Comparison of ENCODE assay signal across 19 cellular contexts in the genomic region with DNA sequence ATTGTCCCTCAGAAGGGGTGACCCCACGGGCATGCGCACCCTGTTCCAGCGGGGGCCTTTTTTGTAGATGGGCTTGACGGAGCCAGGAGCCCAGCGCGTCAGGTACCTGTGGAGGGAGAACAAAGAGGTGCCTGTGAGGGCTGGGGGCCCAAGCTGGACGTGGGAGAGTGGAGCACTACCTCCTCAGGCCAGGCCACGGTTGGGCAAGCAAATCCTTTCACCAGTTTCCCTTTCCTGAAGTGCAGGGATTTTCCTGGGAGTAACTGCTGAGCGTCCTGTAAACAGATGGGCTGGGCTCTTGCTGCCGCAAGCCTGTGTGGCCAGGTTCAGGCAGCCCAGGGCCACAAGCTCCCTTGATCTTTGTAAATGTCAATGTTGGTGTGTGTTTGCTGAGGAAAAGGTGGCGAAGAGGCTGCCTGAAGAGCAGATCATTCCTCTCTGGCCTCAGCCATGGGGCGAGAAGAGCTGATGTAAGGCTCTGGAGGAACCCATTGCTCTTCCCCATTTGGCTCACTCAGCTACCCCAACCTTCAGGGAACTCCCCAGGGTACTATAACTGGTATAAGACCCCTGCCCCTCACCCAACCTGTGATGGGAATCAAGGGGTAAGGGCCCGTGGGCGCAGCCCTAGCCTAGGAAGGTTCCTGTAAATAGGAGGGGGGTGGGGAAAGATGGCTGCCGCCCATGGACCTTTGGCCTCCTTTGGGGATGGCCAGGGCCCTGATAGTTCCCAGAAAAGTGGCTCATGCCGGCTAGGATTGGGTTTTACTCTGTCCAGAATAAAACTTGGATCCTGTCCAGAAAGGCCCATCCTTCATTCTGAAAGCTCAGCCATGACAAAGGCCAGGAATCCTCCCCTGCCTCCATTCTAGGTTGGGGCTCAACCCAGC. TPM values are rescaled to one million over a fixed set of nuclear protein-coding genes. Genes with fewer than 3 reads are reported as not detected.
DNase-seq lines count a peak whose midpoint lies in the region; ATAC-seq, FAIRE-seq and TF ChIP-seq lines count a peak whose summit lies in the region.
"Had no signal": no experiment of that assay in that cellular context is flagged by ENCODE, and none has a peak within 500 bp of the region (broad histone marks: within the 10 kb centered on the region; RNA-seq: fewer than 3 reads in every experiment).

No MANE protein-coding gene starts in this region.

- TF ChIP-seq RAD21 in K562 (CRISPR knock-in tag; conservative IDR thresholded peaks at IDR 0.05 in 1 of 2, IDR thresholded peaks at IDR 0.05 in 1 of 2), result no peak

- no TSS peak for BruUV-seq in K562 (replicated peaks; lab: Mats Ljungman, UMichigan)
- no TSS peak for BruUV-seq in A673 (replicated peaks; lab: Mats Ljungman, UMichigan)

- peaks cover 39 to 40% of the 10 kb centered on the region in 2 experiments for H3K4me1 ChIP-seq in K562 (replicated peaks in 1 of 2; ENCODE audit: control insufficient read depth in 2 of 2, insufficient read depth in 2 of 2, low read length in 2 of 2)
- peaks cover 11 to 73% (median 26%) of the 10 kb centered on the region in 6 donors for H3K4me1 ChIP-seq in spleen
- H3K4me1 ChIP-seq in A673 (ENCODE audit: insufficient read depth, low read length, poor library complexity, severe bottlenecking), result peaks cover 14% of the 10 kb centered on the region
- H3K4me1 ChIP-seq: HAP-1 had no signal

- no peak overlapping the region for H3K9ac ChIP-seq in K562 (ENCODE audit: insufficient read depth in 1 of 2, low read depth in 2 of 2, low read length in 2 of 2)

- no peaks in the 10 kb centered on the region for H3K79me2 ChIP-seq in K562 (ENCODE audit: control insufficient read depth, insufficient read depth, low read length)

- ATAC-seq in activated B cell treated with CpG ODN at 0.5 μM for 24 hours (ENCODE audit: low read depth), result no peak
- no peak for ATAC-seq in K562
- ATAC-seq in GM18909 (IDR thresholded peaks at IDR 0.05; ENCODE audit: poor library complexity, unreplicated experiment), result no peak
- no peak for ATAC-seq in activated CD8-positive, alpha-beta memory T cell treated with anti-CD3 and anti-CD28 coated beads, Interleukin-2, amount 10 ng/mL, durations not matched to agents 7 days and 5 days
- ATAC-seq: stimulated activated naive CD8-positive, alpha-beta T cell treated with anti-CD3 and anti-CD28 coated beads, Interleukin-15, amount 100 ng/mL, for 72 hours had no signal

- intact Hi-C loops in activated B cell treated with CpG ODN at 0.5 μM for 24 hours (cut with micrococcal nuclease), result no loop called here
- intact Hi-C loops in K562 (cut with micrococcal nuclease), result no loop called here
- intact Hi-C loops in spleen (cut with DNase I; ENCODE audit: low total_unique reads), result no loop called here
- intact Hi-C loops in A673 (cut with micrococcal nuclease; ENCODE audit: unreplicated experiment), result no loop called here

- POLR2A ChIA-PET in activated B cell treated with CpG ODN at 0.5 μM for 24 hours (lab: Charles Lee) (interaction anchor here (0.7 to 1.3 kb wide), 2 partner anchors 24 to 98 kb away, joined by 3 to 4 read pairs; a partner anchor contains a TSS), K562 (lab: Yijun Ruan, JAX) (interaction anchor here (0.5 to 4.5 kb wide), 16 partner anchors 8 to 458 kb away, joined by 3 to 27 read pairs (median 4); a partner anchor contains a TSS), A673 (lab: Charles Lee; ENCODE audit: low non-redundant PET) (no interaction called here)

- no peaks in the 10 kb centered on the region; the same call in 1 of the 2 replicates for H4K20me1 ChIP-seq in K562 (replicated peaks; ENCODE audit: control insufficient read depth, insufficient read depth, low read length)

- H2AFZ ChIP-seq in K562 (ENCODE audit: low read depth, low read length), result no peak overlapping the region

- DNase-seq in activated B cell treated with CpG ODN at 0.5 μM for 24 hours, result no peak
- no peak for DNase-seq in K562 (ENCODE audit: extremely low read depth in 1 of 4, low spot score in 3 of 4)
- DNase-seq in mesothelial cell of epicardium (ENCODE audit: low spot score in 2 of 2, unreplicated experiment in 2 of 2), result no peak
- DNase-seq in spleen, result no peak
- no peak for DNase-seq in A673 (ENCODE audit: low spot score)
- DNase-seq in activated CD8-positive, alpha-beta memory T cell treated with anti-CD3 and anti-CD28 coated beads, Interleukin-2, amount 10 ng/mL, durations not matched to agents 7 days and 5 days, result no peak
- DNase-seq: Calu3; central memory CD4-positive, alpha-beta T cell; esophagus squamous epithelium; mammary epithelial cell; NCI-H524 treated with DMSO at 0.1 percent for 48 hours; SHP77; stimulated activated naive CD8-positive, alpha-beta T cell treated with anti-CD3 and anti-CD28 coated beads, Interleukin-15, amount 100 ng/mL, for 72 hours; T-helper 1 cell had no signal

- H3K9me3 ChIP-seq in K562 (replicated peaks; ENCODE audit: control insufficient read depth, insufficient read depth, low read depth, low read length), result no peaks in the 10 kb centered on the region
- no peaks in the 10 kb centered on the region for H3K9me3 ChIP-seq in spleen
- H3K9me3 ChIP-seq in A673 (ENCODE audit: low read depth, low read length, poor library complexity, severe bottlenecking), result no peaks in the 10 kb centered on the region
- H3K9me3 ChIP-seq: esophagus squamous epithelium, HAP-1, vagina had no signal

- H3K36me3 ChIP-seq in K562 (ENCODE audit: control insufficient read depth, insufficient read depth, low read length) (peaks cover 67% of the 10 kb centered on the region), spleen (peaks cover 5 to 82% (median 66%) of the 10 kb centered on the region in 6 donors), A673 (ENCODE audit: insufficient read depth, low read length, poor library complexity, severe bottlenecking) (peaks cover 50% of the 10 kb centered on the region)

- CTCF ChIA-PET in activated B cell treated with CpG ODN at 0.5 μM for 24 hours (lab: Charles Lee), result no interaction called here
- CTCF ChIA-PET in K562 (lab: Yijun Ruan, JAX; ENCODE audit: low intra/inter-chr PET ratio), result no interaction called here
- CTCF ChIA-PET in A673 (lab: Charles Lee), result no interaction called here
- CTCF ChIA-PET in activated CD8-positive, alpha-beta memory T cell treated with anti-CD3 and anti-CD28 coated beads, Interleukin-2, amount 10 ng/mL, durations not matched to agents 7 days and 5 days (lab: Charles Lee), result interaction anchor here (0.9 kb wide), 1 partner anchor 407 kb away, joined by 4 read pairs; no protein-coding TSS in a partner anchor

- H3K4me1 Mint-ChIP-seq in activated B cell treated with CpG ODN at 0.5 μM for 24 hours (peaks cover 15% of the 10 kb centered on the region), mesothelial cell of epicardium (peaks cover 64% of the 10 kb centered on the region)
- peaks cover 33% of the 10 kb centered on the region for H3K4me1 Mint-ChIP-seq in activated CD8-positive, alpha-beta memory T cell treated with anti-CD3 and anti-CD28 coated beads, Interleukin-2, amount 10 ng/mL, durations not matched to agents 7 days and 5 days

- H3K4me3 ChIP-seq in K562 (no peak overlapping the region), spleen (no peak overlapping the region), A673 (ENCODE audit: low read depth, low read length, poor library complexity, severe bottlenecking) (no peak overlapping the region)
- H3K4me3 ChIP-seq: esophagus squamous epithelium, HAP-1, vagina had no signal

- H3K36me3 Mint-ChIP-seq in activated B cell treated with CpG ODN at 0.5 μM for 24 hours (ENCODE audit: low read depth), result peaks cover 68% of the 10 kb centered on the region
- H3K36me3 Mint-ChIP-seq in mesothelial cell of epicardium, result peaks cover 19% of the 10 kb centered on the region
- H3K36me3 Mint-ChIP-seq in activated CD8-positive, alpha-beta memory T cell treated with anti-CD3 and anti-CD28 coated beads, Interleukin-2, amount 10 ng/mL, durations not matched to agents 7 days and 5 days, result peaks cover 10% of the 10 kb centered on the region

- H3K4me2 ChIP-seq in K562 (ENCODE audit: insufficient read depth, low read length), result no peak overlapping the region

- WGBS in K562 (ENCODE audit: insufficient coverage, low coverage, missing lambda C conversion rate), result 84% methylated on average over 16 of the region's 16 CpGs
- 79 to 89% (median 88%) methylated on average over 15 to 16 of the region's 16 CpGs for WGBS in spleen, 5 donors

- no peaks in the 10 kb centered on the region for H3K27me3 ChIP-seq in K562 (ENCODE audit: control insufficient read depth in 2 of 2, insufficient read depth in 2 of 2, low read length in 2 of 2)
- H3K27me3 ChIP-seq in spleen (replicated peaks in 1 of 7), result no peaks in the 10 kb centered on the region
- H3K27me3 ChIP-seq in A673 (replicated peaks; ENCODE audit: insufficient read depth, low read depth, low read length, poor library complexity), result no peaks in the 10 kb centered on the region
- H3K27me3 ChIP-seq: esophagus squamous epithelium, vagina had no signal

- in situ Hi-C loops in K562 (cut with MboI), result no loop called here

- H3K9me1 ChIP-seq in K562 (ENCODE audit: control insufficient read depth, insufficient read depth, low read length), result peaks cover 12% of the 10 kb centered on the region

- no peaks in the 10 kb centered on the region for H3K27me3 Mint-ChIP-seq in activated B cell treated with CpG ODN at 0.5 μM for 24 hours
- H3K27me3 Mint-ChIP-seq in mesothelial cell of epicardium (ENCODE audit: low read depth), result no peaks in the 10 kb centered on the region
- H3K27me3 Mint-ChIP-seq in activated CD8-positive, alpha-beta memory T cell treated with anti-CD3 and anti-CD28 coated beads, Interleukin-2, amount 10 ng/mL, durations not matched to agents 7 days and 5 days, result no peaks in the 10 kb centered on the region
- H3K27me3 Mint-ChIP-seq: B cell; IgD-negative memory B cell; stimulated activated naive CD8-positive, alpha-beta T cell treated with anti-CD3 and anti-CD28 coated beads, Interleukin-15, amount 100 ng/mL, for 72 hours had no signal

- H3K9me3 Mint-ChIP-seq in activated B cell treated with CpG ODN at 0.5 μM for 24 hours (no peaks in the 10 kb centered on the region), mesothelial cell of epicardium (no peaks in the 10 kb centered on the region)
- no peaks in the 10 kb centered on the region for H3K9me3 Mint-ChIP-seq in activated CD8-positive, alpha-beta memory T cell treated with anti-CD3 and anti-CD28 coated beads, Interleukin-2, amount 10 ng/mL, durations not matched to agents 7 days and 5 days (ENCODE audit: low read depth)
- H3K9me3 Mint-ChIP-seq: IgD-negative memory B cell; stimulated activated naive CD8-positive, alpha-beta T cell treated with anti-CD3 and anti-CD28 coated beads, Interleukin-15, amount 100 ng/mL, for 72 hours had no signal

- H3K27ac ChIP-seq in K562 (ENCODE audit: extremely low read depth, low read depth, low read length) (no peak overlapping the region), spleen (peak overlapping the region in 7 of 8 donors; percentile 41 to 71 (median 62)), A673 (ENCODE audit: low read depth, low read length, poor library complexity, severe bottlenecking) (no peak overlapping the region)
- H3K27ac ChIP-seq: vagina had no signal

- TF ChIP-seq CTCF in activated B cell treated with CpG ODN at 0.5 μM for 24 hours (IDR thresholded peaks at IDR 0.05) (no peak), K562 (IDR thresholded peaks at IDR 0.05 in 2 of 3, conservative IDR thresholded peaks at IDR 0.05 in 1 of 3; ENCODE audit: insufficient read depth in 2 of 3, low read depth in 1 of 3, low read length in 3 of 3) (no peak), mesothelial cell of epicardium (IDR thresholded peaks at IDR 0.05; ENCODE audit: unreplicated experiment) (no peak), spleen (IDR thresholded peaks at IDR 0.05 in 8 of 11, conservative IDR thresholded peaks at IDR 0.05 in 3 of 11) (no peak), A673 (conservative IDR thresholded peaks at IDR 0.05; ENCODE audit: low read depth, low read length) (no peak)

- TF ChIP-seq EP300 in K562 (IDR thresholded peaks at IDR 0.05; ENCODE audit: low read length), result no peak

- H3K27ac Mint-ChIP-seq in activated B cell treated with CpG ODN at 0.5 μM for 24 hours (peak overlapping the region; percentile 35), mesothelial cell of epicardium (peak overlapping the region; percentile 43)
- H3K27ac Mint-ChIP-seq in activated CD8-positive, alpha-beta memory T cell treated with anti-CD3 and anti-CD28 coated beads, Interleukin-2, amount 10 ng/mL, durations not matched to agents 7 days and 5 days, result no peak overlapping the region
- H3K27ac Mint-ChIP-seq: B cell had no signal

- TF ChIP-seq POLR2A in K562 (conservative IDR thresholded peaks at IDR 0.05) (no peak), spleen (IDR thresholded peaks at IDR 0.05) (no peak)

- H3K4me3 Mint-ChIP-seq in activated B cell treated with CpG ODN at 0.5 μM for 24 hours, result no peak overlapping the region
- no peak overlapping the region for H3K4me3 Mint-ChIP-seq in mesothelial cell of epicardium
- no peak overlapping the region for H3K4me3 Mint-ChIP-seq in activated CD8-positive, alpha-beta memory T cell treated with anti-CD3 and anti-CD28 coated beads, Interleukin-2, amount 10 ng/mL, durations not matched to agents 7 days and 5 days
- H3K4me3 Mint-ChIP-seq: B cell; IgD-negative memory B cell; stimulated activated naive CD8-positive, alpha-beta T cell treated with anti-CD3 and anti-CD28 coated beads, Interleukin-15, amount 100 ng/mL, for 72 hours had no signal

- no peak for FAIRE-seq in K562 (lab: Jason Lieb, UNC)

RNA-seq across cellular contexts. Expression of a gene that starts 15.5 kb away (rescaled TPM):
- 57.0 and 59.1 TPM in 2 replicates for total RNA-seq in activated B cell treated with CpG ODN at 0.5 μM for 24 hours
- total RNA-seq in K562 (2011; cell fraction: chromatin; rRNA removed; ENCODE audit: low replicate concordance), result 30.9 and 95.8 TPM in 2 replicates
- total RNA-seq in K562 (2011; cell fraction: nucleolus; rRNA removed), result 81.3 and 96.7 TPM in 2 replicates
- total RNA-seq in K562 (2011; cell fraction: nucleoplasm; rRNA removed), result 48.8 and 57.7 TPM in 2 replicates
- total RNA-seq in K562 (2014; rRNA removed), result 130 and 161 TPM in 2 replicates
- total RNA-seq in K562 (2014; rRNA removed; fragmentation: Illumina TruSeq; extraction: Trizol), result 63.9 and 87.5 TPM in 2 replicates
- total RNA-seq in K562 (2015; rRNA removed; fragmentation: Illumina TruSeq; extraction: Trizol), result 115 and 119 TPM in 2 replicates
- total RNA-seq in K562 (2021), result 102 and 104 TPM in 2 replicates
- 104 and 112 TPM in 2 replicates for polyA plus RNA-seq in K562 (2011; rRNA removed)
- 155 and 252 TPM in 2 replicates for polyA plus RNA-seq in K562 (2011; cell fraction: cytosol; rRNA removed)
- 54.3 and 56.2 TPM in 2 replicates for polyA plus RNA-seq in K562 (2011; cell fraction: nucleus; rRNA removed)
- polyA plus RNA-seq in K562 (2012), result 113 and 127 TPM in 2 replicates
- polyA plus RNA-seq in K562 (2014; fragmentation: Illumina TruSeq; extraction: Trizol), result 159 and 185 TPM in 2 replicates
- polyA plus RNA-seq in K562 (2014; fragmentation: Nextera tagmentation; extraction: Ambion mirVana), result 100 to 1,000 TPM; 204 to 243 TPM
- polyA plus RNA-seq in K562 (2014; rRNA removed), result 125 and 133 TPM in 2 replicates
- polyA minus RNA-seq in K562 (2011; rRNA and poly(A)+ RNA removed), result 78.1 and 100 TPM in 2 replicates
- polyA minus RNA-seq in K562 (2011; cell fraction: cytosol; rRNA and poly(A)+ RNA removed), result 41.0 and 52.2 TPM in 2 replicates
- 41.9 and 47.8 TPM in 2 replicates for polyA minus RNA-seq in K562 (2011; cell fraction: nucleus; rRNA and poly(A)+ RNA removed)
- 41.4 to 46.6 TPM (median 46.0 TPM) in 3 replicates for total RNA-seq in mesothelial cell of epicardium
- 10 to 100 TPM; 29.8 to 37.6 (median 30.9) TPM for total RNA-seq in spleen
- polyA plus RNA-seq in spleen, result 10 to 100 TPM; 28.0 to 48.6 (median 34.3) TPM
- 64.6 and 69.1 TPM in 2 replicates for total RNA-seq in A673 (2021)
- 10 to 100 TPM; 41.0 to 47.4 TPM for total RNA-seq in activated CD8-positive, alpha-beta memory T cell treated with anti-CD3 and anti-CD28 coated beads, Interleukin-2, amount 10 ng/mL, durations not matched to agents 7 days and 5 days

RNA-seq across cellular contexts. Expression of a gene that starts 27.2 kb away (rescaled TPM):
- total RNA-seq in activated B cell treated with CpG ODN at 0.5 μM for 24 hours (0.17 TPM in 1 of 2 replicates, not detected in the other), K562 (2014; rRNA removed) (0.05 TPM in 1 of 2 replicates, not detected in the other), K562 (2014; rRNA removed; fragmentation: Illumina TruSeq; extraction: Trizol) (not detected in 2 replicates), K562 (2015; rRNA removed; fragmentation: Illumina TruSeq; extraction: Trizol) (not detected in 2 replicates), K562 (2021) (not detected in 2 replicates), mesothelial cell of epicardium (0.80 to 0.88 TPM (median 0.82 TPM) in 3 replicates), spleen (under 1 TPM in 4 of 7 donors, not detected in 3; 0.18 to 0.63 (median 0.26) TPM), A673 (2021) (0.11 TPM in 2 replicates)
- 0.32 TPM in 1 of 2 replicates, not detected in the other for total RNA-seq in K562 (2011; cell fraction: chromatin; rRNA removed; ENCODE audit: low replicate concordance)
- total RNA-seq in K562 (2011; cell fraction: nucleolus; rRNA removed), result 0.17 TPM in 1 of 2 replicates, not detected in the other
- total RNA-seq in K562 (2011; cell fraction: nucleoplasm; rRNA removed), result 0.22 and 0.38 TPM in 2 replicates
- polyA plus RNA-seq in K562 (2011; rRNA removed) (0.04 TPM in 1 of 2 replicates, not detected in the other), K562 (2014; fragmentation: Illumina TruSeq; extraction: Trizol) (not detected in 2 replicates), K562 (2014; fragmentation: Nextera tagmentation; extraction: Ambion mirVana) (under 1 TPM; 0.39 to 0.60 TPM), K562 (2014; rRNA removed) (not detected in 2 replicates), spleen (under 1 TPM; 0.17 to 0.35 (median 0.20) TPM)
- not detected in 2 replicates for polyA plus RNA-seq in K562 (2011; cell fraction: cytosol; rRNA removed)
- 0.04 TPM in 1 of 2 replicates, not detected in the other for polyA plus RNA-seq in K562 (2011; cell fraction: nucleus; rRNA removed)
- polyA plus RNA-seq in K562 (2012), result 0.40 and 0.49 TPM in 2 replicates
- polyA minus RNA-seq in K562 (2011; rRNA and poly(A)+ RNA removed), result 0.11 and 0.15 TPM in 2 replicates
- polyA minus RNA-seq in K562 (2011; cell fraction: cytosol; rRNA and poly(A)+ RNA removed), result not detected in 2 replicates
- polyA minus RNA-seq in K562 (2011; cell fraction: nucleus; rRNA and poly(A)+ RNA removed), result 0.22 TPM in 1 of 2 replicates, not detected in the other
- total RNA-seq in activated CD8-positive, alpha-beta memory T cell treated with anti-CD3 and anti-CD28 coated beads, Interleukin-2, amount 10 ng/mL, durations not matched to agents 7 days and 5 days, result not detected
- total RNA-seq: B cell had no signal
- polyA plus RNA-seq: mammary epithelial cell had no signal

RNA-seq across cellular contexts. Expression of a gene that starts 36.4 kb away (rescaled TPM):
- total RNA-seq in activated B cell treated with CpG ODN at 0.5 μM for 24 hours (40.1 and 40.5 TPM in 2 replicates), K562 (2014; rRNA removed) (69.7 and 78.1 TPM in 2 replicates), K562 (2014; rRNA removed; fragmentation: Illumina TruSeq; extraction: Trizol) (73.8 and 76.7 TPM in 2 replicates), K562 (2015; rRNA removed; fragmentation: Illumina TruSeq; extraction: Trizol) (73.2 and 75.1 TPM in 2 replicates), K562 (2021) (71.5 and 77.4 TPM in 2 replicates), mesothelial cell of epicardium (23.4 to 24.4 TPM (median 23.6 TPM) in 3 replicates), spleen (10 to 100 TPM; 18.9 to 33.4 (median 22.2) TPM), A673 (2021) (52.0 and 55.3 TPM in 2 replicates)
- total RNA-seq in K562 (2011; cell fraction: chromatin; rRNA removed; ENCODE audit: low replicate concordance), result 89.9 and 155 TPM in 2 replicates
- total RNA-seq in K562 (2011; cell fraction: nucleolus; rRNA removed), result 95.9 and 115 TPM in 2 replicates
- total RNA-seq in K562 (2011; cell fraction: nucleoplasm; rRNA removed), result 87.8 and 100 TPM in 2 replicates
- polyA plus RNA-seq in K562 (2011; rRNA removed) (120 TPM in 2 replicates), K562 (2014; fragmentation: Illumina TruSeq; extraction: Trizol) (113 and 116 TPM in 2 replicates), K562 (2014; fragmentation: Nextera tagmentation; extraction: Ambion mirVana) (100 to 1,000 TPM; 241 to 321 TPM), K562 (2014; rRNA removed) (102 and 111 TPM in 2 replicates), spleen (10 to 100 TPM; 19.0 to 23.2 (median 19.8) TPM)
- polyA plus RNA-seq in K562 (2011; cell fraction: cytosol; rRNA removed), result 173 and 183 TPM in 2 replicates
- polyA plus RNA-seq in K562 (2011; cell fraction: nucleus; rRNA removed), result 62.0 and 78.0 TPM in 2 replicates
- polyA plus RNA-seq in K562 (2012), result 49.6 and 65.4 TPM in 2 replicates
- polyA minus RNA-seq in K562 (2011; rRNA and poly(A)+ RNA removed), result 73.9 and 74.5 TPM in 2 replicates
- 33.5 and 38.0 TPM in 2 replicates for polyA minus RNA-seq in K562 (2011; cell fraction: cytosol; rRNA and poly(A)+ RNA removed)
- polyA minus RNA-seq in K562 (2011; cell fraction: nucleus; rRNA and poly(A)+ RNA removed), result 18.2 and 39.4 TPM in 2 replicates
- 10 to 100 TPM; 37.9 to 41.1 TPM for total RNA-seq in activated CD8-positive, alpha-beta memory T cell treated with anti-CD3 and anti-CD28 coated beads, Interleukin-2, amount 10 ng/mL, durations not matched to agents 7 days and 5 days

RNA-seq across cellular contexts. Expression of a gene that starts 43.0 kb away (rescaled TPM):
- 75.7 and 81.4 TPM in 2 replicates for total RNA-seq in activated B cell treated with CpG ODN at 0.5 μM for 24 hours
- total RNA-seq in K562 (2011; cell fraction: chromatin; rRNA removed; ENCODE audit: low replicate concordance), result 558 and 907 TPM in 2 replicates
- total RNA-seq in K562 (2011; cell fraction: nucleolus; rRNA removed), result 446 and 460 TPM in 2 replicates
- 547 and 636 TPM in 2 replicates for total RNA-seq in K562 (2011; cell fraction: nucleoplasm; rRNA removed)
- total RNA-seq in K562 (2014; rRNA removed), result 111 and 127 TPM in 2 replicates
- total RNA-seq in K562 (2014; rRNA removed; fragmentation: Illumina TruSeq; extraction: Trizol), result 92.5 and 99.4 TPM in 2 replicates
- 68.8 and 71.1 TPM in 2 replicates for total RNA-seq in K562 (2015; rRNA removed; fragmentation: Illumina TruSeq; extraction: Trizol)
- 121 and 162 TPM in 2 replicates for total RNA-seq in K562 (2021)
- 184 and 259 TPM in 2 replicates for polyA plus RNA-seq in K562 (2011; rRNA removed)
- 167 and 217 TPM in 2 replicates for polyA plus RNA-seq in K562 (2011; cell fraction: cytosol; rRNA removed)
- polyA plus RNA-seq in K562 (2011; cell fraction: nucleus; rRNA removed), result 1,016 and 1,080 TPM in 2 replicates
- polyA plus RNA-seq in K562 (2012), result 101 and 429 TPM in 2 replicates
- polyA plus RNA-seq in K562 (2014; fragmentation: Illumina TruSeq; extraction: Trizol), result 162 and 169 TPM in 2 replicates
- 10 to 100 TPM; 48.4 to 60.9 TPM for polyA plus RNA-seq in K562 (2014; fragmentation: Nextera tagmentation; extraction: Ambion mirVana)
- 171 and 196 TPM in 2 replicates for polyA plus RNA-seq in K562 (2014; rRNA removed)
- 87.3 and 97.4 TPM in 2 replicates for polyA minus RNA-seq in K562 (2011; rRNA and poly(A)+ RNA removed)
- polyA minus RNA-seq in K562 (2011; cell fraction: cytosol; rRNA and poly(A)+ RNA removed), result 46.5 and 62.7 TPM in 2 replicates
- polyA minus RNA-seq in K562 (2011; cell fraction: nucleus; rRNA and poly(A)+ RNA removed), result 121 and 183 TPM in 2 replicates
- total RNA-seq in mesothelial cell of epicardium, result 76.5 to 78.0 TPM (median 77.6 TPM) in 3 replicates
- 100 to 1,000 TPM in 1 of 7 donors, 10 to 100 TPM in 6; 56.8 to 100 (median 72.0) TPM for total RNA-seq in spleen
- 10 to 100 TPM; 29.6 to 52.3 (median 43.9) TPM for polyA plus RNA-seq in spleen
- total RNA-seq in A673 (2021), result 59.4 and 72.1 TPM in 2 replicates
- 100 to 1,000 TPM; 117 to 130 TPM for total RNA-seq in activated CD8-positive, alpha-beta memory T cell treated with anti-CD3 and anti-CD28 coated beads, Interleukin-2, amount 10 ng/mL, durations not matched to agents 7 days and 5 days

Comparison
In these comparisons a context has a peak if more than half of its experiments do, and no peak if none do; other contexts are left out.
1. H3K27ac ChIP-seq: peak in spleen (7 of 8); none in K562 (single experiment) and A673 (single experiment).